1 cellular context compared by ENCODE assay signal in the genomic region with DNA sequence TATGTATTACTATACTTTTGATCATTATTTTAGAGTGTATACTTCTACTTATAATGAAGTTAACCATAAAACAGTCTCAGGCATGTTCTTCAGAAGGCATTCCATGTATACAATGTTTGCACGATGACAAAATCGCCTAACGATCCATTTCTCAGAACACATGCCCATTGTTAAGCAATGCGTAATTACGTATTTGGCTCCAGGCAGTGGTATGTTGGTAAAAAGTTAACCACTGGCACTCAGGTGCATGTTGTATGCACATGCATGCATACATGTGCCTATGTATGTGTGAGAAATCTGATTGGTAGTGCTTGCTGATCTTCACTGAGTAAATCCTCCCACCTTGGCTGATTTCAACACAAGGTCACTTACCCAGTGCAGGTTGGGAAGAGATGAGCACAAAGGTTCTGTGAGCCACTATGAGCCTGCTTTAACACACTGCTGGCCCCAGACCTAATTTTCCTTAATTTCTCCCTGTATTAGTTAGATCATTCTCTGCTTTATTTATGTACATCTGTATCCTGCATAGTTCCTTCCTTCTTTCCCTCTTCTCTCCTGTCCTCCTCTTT.
TF ChIP-seq lines count a peak whose summit lies in the region.

No MANE protein-coding gene starts in this region.

TF ChIP-seq in SK-N-SH, 30 proteins besides CTCF, POLR2A, EP300 and RAD21 (continued from another document):
- TF ChIP-seq RFX5 (IDR thresholded peaks at IDR 0.05; ENCODE audit: low read length), result no peak
- TF ChIP-seq, protein P1, sequence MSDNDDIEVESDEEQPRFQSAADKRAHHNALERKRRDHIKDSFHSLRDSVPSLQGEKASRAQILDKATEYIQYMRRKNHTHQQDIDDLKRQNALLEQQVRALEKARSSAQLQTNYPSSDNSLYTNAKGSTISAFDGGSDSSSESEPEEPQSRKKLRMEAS (IDR thresholded peaks at IDR 0.05; ENCODE audit: low read depth), result no peak
- no peak for TF ChIP-seq TAF1 (IDR thresholded peaks at IDR 0.05; ENCODE audit: borderline replicate concordance, low read depth, low read length)
- TF ChIP-seq, protein P2, sequence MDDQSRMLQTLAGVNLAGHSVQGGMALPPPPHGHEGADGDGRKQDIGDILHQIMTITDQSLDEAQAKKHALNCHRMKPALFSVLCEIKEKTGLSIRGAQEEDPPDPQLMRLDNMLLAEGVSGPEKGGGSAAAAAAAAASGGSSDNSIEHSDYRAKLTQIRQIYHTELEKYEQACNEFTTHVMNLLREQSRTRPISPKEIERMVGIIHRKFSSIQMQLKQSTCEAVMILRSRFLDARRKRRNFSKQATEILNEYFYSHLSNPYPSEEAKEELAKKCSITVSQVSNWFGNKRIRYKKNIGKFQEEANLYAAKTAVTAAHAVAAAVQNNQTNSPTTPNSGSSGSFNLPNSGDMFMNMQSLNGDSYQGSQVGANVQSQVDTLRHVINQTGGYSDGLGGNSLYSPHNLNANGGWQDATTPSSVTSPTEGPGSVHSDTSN (IDR thresholded peaks at IDR 0.05), result no peak
TF ChIP-seq in SK-N-SH: peak in this region for 0.
